Comparison of ENCODE assay signal across 34 cellular contexts in genomic region chr22:43971112-43971511, GRCh38. TPM values are rescaled to one million over a fixed set of nuclear protein-coding genes. Genes with fewer than 3 reads are reported as not detected.
"Had no signal": no experiment of that assay in that cellular context is flagged by ENCODE, and none has a peak within 500 bp of the region (broad histone marks: within the 10 kb centered on the region; RNA-seq: fewer than 3 reads in every experiment).

No MANE protein-coding gene starts in this region.

- H3K4me3 ChIP-seq: ascending aorta, cardiac muscle cell had no signal

- DNase-seq: activated B cell treated with CpG ODN at 0.5 μM for 24 hours; activated CD4-positive, alpha-beta memory T cell treated with anti-CD3 and anti-CD28 coated beads for 36 hours; activated CD4-positive, alpha-beta T cell treated with anti-CD3 and anti-CD28 coated beads for 4 hours; activated CD4-positive, alpha-beta T cell treated with anti-CD3 and anti-CD28 coated beads, Interleukin-2, amount 10 ng/mL, durations not matched to agents 24 days and 14 days; activated CD4-positive, alpha-beta T cell treated with anti-CD3 and anti-CD28 coated beads, Interleukin-2, amount 50 U/mL, for 1 hour; activated CD4-positive, alpha-beta T cell treated with anti-CD3 and anti-CD28 coated beads, Interleukin-2, amount 50 U/mL, for 4 hours; activated CD4-positive, CD25-positive, alpha-beta regulatory T cell treated with anti-CD3 and anti-CD28 coated beads, Interleukin-2, amount 50 U/mL, for 72 hours; activated CD8-positive, alpha-beta memory T cell treated with anti-CD3 and anti-CD28 coated beads, Interleukin-2, amount 50 U/mL, for 48 hours; activated CD8-positive, alpha-beta T cell treated with anti-CD3 and anti-CD28 coated beads for 36 hours; activated effector memory CD4-positive, alpha-beta T cell treated with Interleukin-2 at 50 U/mL for 16 hours; activated gamma-delta T cell; activated naive CD4-positive, alpha-beta T cell treated with anti-CD3 and anti-CD28 coated beads, Interleukin-2, amount 10 ng/mL, durations not matched to agents 7 days and 5 days; activated naive CD4-positive, alpha-beta T cell treated with Interleukin-2 at 50 U/mL for 16 hours; activated naive CD8-positive, alpha-beta T cell treated with anti-CD3 and anti-CD28 coated beads, Interleukin-2, amount 10 ng/mL, durations not matched to agents 7 days and 5 days; activated naive CD8-positive, alpha-beta T cell treated with anti-CD3 and anti-CD28 coated beads, Interleukin-2, amount 50 U/mL, for 24 hours; activated T-cell treated with anti-CD3 and anti-CD28 coated beads, Interleukin-2, amount 50 U/mL, for 24 hours; activated T-cell treated with anti-CD3 and anti-CD28 coated beads, Interleukin-2, amount 50 U/mL, for 48 hours; amygdala; anterior cingulate cortex; caudate nucleus; cerebellar nuclear complex; T-helper 1 cell; T-helper 2 cell; T-helper 9 cell had no signal

- H3K27ac ChIP-seq: ascending aorta, cardiac muscle cell, VCaP had no signal

- H3K27me3 ChIP-seq: ascending aorta, cardiac muscle cell had no signal

- H3K4me3 Mint-ChIP-seq: activated B cell treated with CpG ODN at 0.5 μM for 24 hours; activated CD4-positive, alpha-beta memory T cell treated with anti-CD3 and anti-CD28 coated beads for 36 hours; activated CD4-positive, alpha-beta T cell treated with anti-CD3 and anti-CD28 coated beads, Interleukin-2, amount 10 ng/mL, durations not matched to agents 24 days and 14 days; activated CD8-positive, alpha-beta T cell treated with anti-CD3 and anti-CD28 coated beads for 36 hours; activated naive CD4-positive, alpha-beta T cell treated with anti-CD3 and anti-CD28 coated beads, Interleukin-2, amount 10 ng/mL, durations not matched to agents 7 days and 5 days; activated naive CD4-positive, alpha-beta T cell treated with anti-CD3 and anti-CD28 coated beads, Interleukin-2, amount 50 U/mL, for 24 hours; activated naive CD8-positive, alpha-beta T cell; activated naive CD8-positive, alpha-beta T cell treated with anti-CD3 and anti-CD28 coated beads, Interleukin-2, amount 10 ng/mL, durations not matched to agents 7 days and 5 days; activated naive CD8-positive, alpha-beta T cell treated with anti-CD3 and anti-CD28 coated beads, Interleukin-2, amount 50 U/mL, for 24 hours; activated T-cell treated with anti-CD3 and anti-CD28 coated beads, Interleukin-2, amount 50 U/mL, for 24 hours; brain; central memory CD8-positive, alpha-beta T cell; T-helper 1 cell treated with Interleukin-12 subunit alpha and Interleukin-12 subunit beta and Interleukin-4 antibody, amounts not matched to agents 30 μg/mL and 1 μg/mL, for 36 hours; T-helper 2 cell treated with Interferon-gamma antibody and Interleukin-4, amounts not matched to agents 5 μg/mL and 100 μg/mL, for 36 hours had no signal

- H3K4me1 Mint-ChIP-seq: activated B cell treated with CpG ODN at 0.5 μM for 24 hours; activated naive CD4-positive, alpha-beta T cell treated with anti-CD3 and anti-CD28 coated beads, Interleukin-2, amount 10 ng/mL, durations not matched to agents 7 days and 5 days; activated naive CD4-positive, alpha-beta T cell treated with anti-CD3 and anti-CD28 coated beads, Interleukin-2, amount 50 U/mL, for 24 hours; activated naive CD8-positive, alpha-beta T cell treated with anti-CD3 and anti-CD28 coated beads, Interleukin-2, amount 50 U/mL, for 24 hours; brain; central memory CD8-positive, alpha-beta T cell had no signal

- H3K27ac Mint-ChIP-seq: activated B cell treated with CpG ODN at 0.5 μM for 24 hours; activated CD4-positive, alpha-beta memory T cell treated with anti-CD3 and anti-CD28 coated beads for 36 hours; activated CD4-positive, alpha-beta T cell treated with anti-CD3 and anti-CD28 coated beads, Interleukin-2, amount 10 ng/mL, durations not matched to agents 24 days and 14 days; activated naive CD4-positive, alpha-beta T cell treated with anti-CD3 and anti-CD28 coated beads, Interleukin-2, amount 10 ng/mL, durations not matched to agents 7 days and 5 days; activated naive CD4-positive, alpha-beta T cell treated with anti-CD3 and anti-CD28 coated beads, Interleukin-2, amount 50 U/mL, for 24 hours; activated naive CD8-positive, alpha-beta T cell; activated naive CD8-positive, alpha-beta T cell treated with anti-CD3 and anti-CD28 coated beads, Interleukin-2, amount 10 ng/mL, durations not matched to agents 7 days and 5 days; activated naive CD8-positive, alpha-beta T cell treated with anti-CD3 and anti-CD28 coated beads, Interleukin-2, amount 50 U/mL, for 24 hours; activated T-helper 2 cell treated with anti-CD3 and anti-CD28 coated beads, Interferon-gamma antibody, Interleukin-2, Interleukin-4, amounts not matched to agents 10 μg/mL and 5 μg/mL and 100 μg/mL, durations not matched to agents 14 hours and 24 hours and 36 hours; brain; T-helper 1 cell treated with Interleukin-12 subunit alpha and Interleukin-12 subunit beta and Interleukin-4 antibody, amounts not matched to agents 30 μg/mL and 1 μg/mL, for 36 hours; T-helper 2 cell treated with Interferon-gamma antibody and Interleukin-4, amounts not matched to agents 5 μg/mL and 100 μg/mL, for 36 hours had no signal

- ATAC-seq: activated CD8-positive, alpha-beta T cell treated with anti-CD3 and anti-CD28 coated beads for 36 hours; activated naive CD8-positive, alpha-beta T cell treated with anti-CD3 and anti-CD28 coated beads, Interleukin-2, amount 50 U/mL, for 24 hours had no signal

- H3K27me3 Mint-ChIP-seq: activated B cell treated with CpG ODN at 0.5 μM for 24 hours; activated CD4-positive, alpha-beta memory T cell treated with anti-CD3 and anti-CD28 coated beads for 36 hours; activated CD4-positive, alpha-beta T cell treated with anti-CD3 and anti-CD28 coated beads, Interleukin-2, amount 10 ng/mL, durations not matched to agents 24 days and 14 days; activated CD8-positive, alpha-beta T cell treated with anti-CD3 and anti-CD28 coated beads for 36 hours; activated naive CD4-positive, alpha-beta T cell treated with anti-CD3 and anti-CD28 coated beads, Interleukin-2, amount 10 ng/mL, durations not matched to agents 7 days and 5 days; activated naive CD4-positive, alpha-beta T cell treated with anti-CD3 and anti-CD28 coated beads, Interleukin-2, amount 50 U/mL, for 24 hours; activated naive CD8-positive, alpha-beta T cell; activated naive CD8-positive, alpha-beta T cell treated with anti-CD3 and anti-CD28 coated beads, Interleukin-2, amount 10 ng/mL, durations not matched to agents 7 days and 5 days; activated naive CD8-positive, alpha-beta T cell treated with anti-CD3 and anti-CD28 coated beads, Interleukin-2, amount 50 U/mL, for 24 hours; activated T-cell treated with anti-CD3 and anti-CD28 coated beads, Interleukin-2, amount 50 U/mL, for 24 hours; brain; central memory CD8-positive, alpha-beta T cell had no signal

- H3K9me3 Mint-ChIP-seq: activated B cell treated with CpG ODN at 0.5 μM for 24 hours; activated CD4-positive, alpha-beta memory T cell treated with anti-CD3 and anti-CD28 coated beads for 36 hours; activated CD4-positive, alpha-beta T cell treated with anti-CD3 and anti-CD28 coated beads, Interleukin-2, amount 10 ng/mL, durations not matched to agents 24 days and 14 days; activated CD8-positive, alpha-beta T cell treated with anti-CD3 and anti-CD28 coated beads for 36 hours; activated naive CD4-positive, alpha-beta T cell treated with anti-CD3 and anti-CD28 coated beads, Interleukin-2, amount 10 ng/mL, durations not matched to agents 7 days and 5 days; activated naive CD4-positive, alpha-beta T cell treated with anti-CD3 and anti-CD28 coated beads, Interleukin-2, amount 50 U/mL, for 24 hours; activated naive CD8-positive, alpha-beta T cell treated with anti-CD3 and anti-CD28 coated beads, Interleukin-2, amount 10 ng/mL, durations not matched to agents 7 days and 5 days; activated naive CD8-positive, alpha-beta T cell treated with anti-CD3 and anti-CD28 coated beads, Interleukin-2, amount 50 U/mL, for 24 hours; activated T-cell treated with anti-CD3 and anti-CD28 coated beads, Interleukin-2, amount 50 U/mL, for 24 hours; activated T-helper 2 cell treated with anti-CD3 and anti-CD28 coated beads, Interferon-gamma antibody, Interleukin-2, Interleukin-4, amounts not matched to agents 10 μg/mL and 5 μg/mL and 100 μg/mL, durations not matched to agents 14 hours and 24 hours and 36 hours; brain; central memory CD8-positive, alpha-beta T cell; T-helper 1 cell treated with Interleukin-12 subunit alpha and Interleukin-12 subunit beta and Interleukin-4 antibody, amounts not matched to agents 30 μg/mL and 1 μg/mL, for 36 hours; T-helper 2 cell treated with Interferon-gamma antibody and Interleukin-4, amounts not matched to agents 5 μg/mL and 100 μg/mL, for 36 hours had no signal

- H3K4me1 ChIP-seq: ascending aorta had no signal

RNA-seq across cellular contexts. Expression of gene PNPLA3, which starts 47.5 kb away (rescaled TPM):
- total RNA-seq: ascending aorta had no signal
